Comparison of ENCODE assay signal across 11 cellular contexts in genomic region chr19:49534632-49535385, GRCh38. TPM values are rescaled to one million over a fixed set of nuclear protein-coding genes. Genes with fewer than 3 reads are reported as not detected.
A peak's percentile ranks its signal among the peaks of the same experiment; 100 is the strongest.
DNase-seq lines count a peak whose midpoint lies in the region; FAIRE-seq and TF ChIP-seq lines count a peak whose summit lies in the region.
"Had no signal": no experiment of that assay in that cellular context is flagged by ENCODE, and none has a peak within 500 bp of the region (broad histone marks: within the 10 kb centered on the region; RNA-seq: fewer than 3 reads in every experiment).

No MANE protein-coding gene starts in this region.

- no peak for FAIRE-seq in frontal cortex (lab: Jason Lieb, UNC)
- FAIRE-seq: endometrium, G401.6, RCC 7860 had no signal

- peaks cover 33% of the 10 kb centered on the region for H3K4me1 ChIP-seq in DOHH2 (ENCODE audit: control insufficient read depth, low read length)
- H3K4me1 ChIP-seq in neural progenitor cell: peaks cover 4% of the 10 kb centered on the region

- H3K36me3 ChIP-seq in DOHH2 (ENCODE audit: control insufficient read depth, low read length): no peaks in the 10 kb centered on the region
- no peaks in the 10 kb centered on the region for H3K36me3 ChIP-seq in neural progenitor cell

- H3K27me3 Mint-ChIP-seq in brain (peaks cover 4% of the 10 kb centered on the region), neural progenitor cell (ENCODE audit: insufficient read depth, low read depth) (peaks cover 20% of the 10 kb centered on the region)

- H3K79me2 ChIP-seq in DOHH2 (ENCODE audit: control insufficient read depth, low read length) (no peaks in the 10 kb centered on the region), neural progenitor cell (ENCODE audit: low read depth) (no peaks in the 10 kb centered on the region)

- H3K9me3 ChIP-seq in DOHH2 (ENCODE audit: control insufficient read depth, insufficient read depth, low read length): no peaks in the 10 kb centered on the region
- H3K9me3 ChIP-seq in neural progenitor cell (ENCODE audit: low read depth): no peaks in the 10 kb centered on the region

- DNase-seq in LNCaP clone FGC (ENCODE audit: low read depth) (no peak), neural progenitor cell (ENCODE audit: low spot score) (no peak), AG08395 (ENCODE audit: low spot score) (no peak), frontal cortex (ENCODE audit: low spot score in 2 of 2) (no peak), HPDE6-E6E7 (ENCODE audit: extremely low spot score) (no peak)
- DNase-seq in activated CD8-positive, alpha-beta memory T cell treated with anti-CD3 and anti-CD28 coated beads, Interleukin-2, amount 50 U/mL, for 48 hours: no peak

- H2AFZ ChIP-seq in neural progenitor cell (replicated peaks): no peak overlapping the region

- no peaks in the 10 kb centered on the region for H3K9me2 ChIP-seq in DOHH2 (replicated peaks; ENCODE audit: control insufficient read depth, low read length)

- no peaks in the 10 kb centered on the region for H3K9me3 Mint-ChIP-seq in brain
- no peaks in the 10 kb centered on the region for H3K9me3 Mint-ChIP-seq in neural progenitor cell

- H3K27ac ChIP-seq in DOHH2 (ENCODE audit: low read depth, low read length): no peak overlapping the region
- H3K27ac ChIP-seq in neural progenitor cell: no peak overlapping the region

- H3K27ac Mint-ChIP-seq in brain (peak overlapping the region in 2 of 5 experiments; percentile 13 to 23), neural progenitor cell (peak overlapping the region; percentile 70)

- H3K9ac ChIP-seq in neural progenitor cell: no peak overlapping the region

- H3K4me1 Mint-ChIP-seq in brain (peaks cover 19% of the 10 kb centered on the region), neural progenitor cell (peaks cover 18% of the 10 kb centered on the region)

- H3F3A ChIP-seq in DOHH2 (ENCODE audit: control insufficient read depth, insufficient read depth): peaks cover 5% of the 10 kb centered on the region; the same call in 1 of the 2 replicates
- peaks cover 10% of the 10 kb centered on the region for H3F3A ChIP-seq in neural progenitor cell (ENCODE audit: low read depth)

- H3K4me2 ChIP-seq in DOHH2 (ENCODE audit: low read length) (peak overlapping the region; percentile 98), neural progenitor cell (peak overlapping the region; percentile 73)

- H3K27me3 ChIP-seq in DOHH2 (ENCODE audit: control insufficient read depth, low read length) (peaks cover 16% of the 10 kb centered on the region), neural progenitor cell (peaks cover 13% of the 10 kb centered on the region)

- no peaks in the 10 kb centered on the region for H4K20me1 ChIP-seq in DOHH2 (ENCODE audit: control insufficient read depth, insufficient read depth, low read depth, low read length)
- H4K20me1 ChIP-seq in neural progenitor cell (ENCODE audit: low read depth): peaks cover 22% of the 10 kb centered on the region

- H3K36me3 Mint-ChIP-seq in brain (peaks cover 7% of the 10 kb centered on the region), neural progenitor cell (peaks cover 1% of the 10 kb centered on the region)

- no peak for TF ChIP-seq CTCF in DOHH2 (IDR thresholded peaks at IDR 0.05; ENCODE audit: low read depth, low read length, poor library complexity, severe bottlenecking)
- no peak for TF ChIP-seq CTCF in LNCaP clone FGC (IDR thresholded peaks at IDR 0.05; ENCODE audit: control insufficient read depth, extremely low read depth, insufficient read depth)
- no peak for TF ChIP-seq CTCF in brain (conservative IDR thresholded peaks at IDR 0.05)
- TF ChIP-seq CTCF in neural progenitor cell (IDR thresholded peaks at IDR 0.05): no peak

- H3K4me3 Mint-ChIP-seq in brain (peak overlapping the region; percentile 85 to 89 (median 87)), neural progenitor cell (peak overlapping the region; percentile 85)

- H3K4me3 ChIP-seq in DOHH2 (ENCODE audit: low read length) (peak overlapping the region; percentile 84), LNCaP clone FGC (ENCODE audit: low read depth, low read length) (peak overlapping the region; percentile 62), neural progenitor cell (peak overlapping the region; percentile 59)

RNA-seq across cellular contexts. Expression of gene RCN3, which starts 7.0 kb away (rescaled TPM):
- polyA plus RNA-seq in brain (ENCODE audit: insufficient read depth, low read depth, low replicate concordance): 14.2 TPM
- total RNA-seq in neural progenitor cell (ENCODE audit: low replicate concordance) (4.2 and 4.5 TPM in 2 replicates), frontal cortex (2.4 TPM)

RNA-seq across cellular contexts. Expression of gene FCGRT, which starts 22.3 kb away (rescaled TPM):
- 80.4 TPM for polyA plus RNA-seq in brain (ENCODE audit: insufficient read depth, low read depth, low replicate concordance)
- 10.0 and 30.8 TPM in 2 replicates for total RNA-seq in neural progenitor cell (ENCODE audit: low replicate concordance)
- 13.0 TPM for total RNA-seq in frontal cortex

RNA-seq across cellular contexts. Expression of gene RPS11, which starts 38.6 kb away (rescaled TPM):
- polyA plus RNA-seq in brain (ENCODE audit: insufficient read depth, low read depth, low replicate concordance): 6,171 TPM
- total RNA-seq in neural progenitor cell (ENCODE audit: low replicate concordance) (5,448 and 6,772 TPM in 2 replicates), frontal cortex (4,137 TPM)

RNA-seq across cellular contexts. Expression of gene NOSIP, which starts 45.5 kb away (rescaled TPM):
- 131 TPM for polyA plus RNA-seq in brain (ENCODE audit: insufficient read depth, low read depth, low replicate concordance)
- total RNA-seq in neural progenitor cell (ENCODE audit: low replicate concordance) (26.2 and 68.3 TPM in 2 replicates), frontal cortex (33.4 TPM)

RNA-seq across cellular contexts. Expression of gene PRRG2, which starts 46.3 kb away (rescaled TPM):
- polyA plus RNA-seq in brain (ENCODE audit: insufficient read depth, low read depth, low replicate concordance): 0.95 TPM
- total RNA-seq in neural progenitor cell (ENCODE audit: low replicate concordance) (0.09 and 0.68 TPM in 2 replicates), frontal cortex (0.41 TPM)
